ENCODE assay signal across 8 cellular contexts in the genomic region with DNA sequence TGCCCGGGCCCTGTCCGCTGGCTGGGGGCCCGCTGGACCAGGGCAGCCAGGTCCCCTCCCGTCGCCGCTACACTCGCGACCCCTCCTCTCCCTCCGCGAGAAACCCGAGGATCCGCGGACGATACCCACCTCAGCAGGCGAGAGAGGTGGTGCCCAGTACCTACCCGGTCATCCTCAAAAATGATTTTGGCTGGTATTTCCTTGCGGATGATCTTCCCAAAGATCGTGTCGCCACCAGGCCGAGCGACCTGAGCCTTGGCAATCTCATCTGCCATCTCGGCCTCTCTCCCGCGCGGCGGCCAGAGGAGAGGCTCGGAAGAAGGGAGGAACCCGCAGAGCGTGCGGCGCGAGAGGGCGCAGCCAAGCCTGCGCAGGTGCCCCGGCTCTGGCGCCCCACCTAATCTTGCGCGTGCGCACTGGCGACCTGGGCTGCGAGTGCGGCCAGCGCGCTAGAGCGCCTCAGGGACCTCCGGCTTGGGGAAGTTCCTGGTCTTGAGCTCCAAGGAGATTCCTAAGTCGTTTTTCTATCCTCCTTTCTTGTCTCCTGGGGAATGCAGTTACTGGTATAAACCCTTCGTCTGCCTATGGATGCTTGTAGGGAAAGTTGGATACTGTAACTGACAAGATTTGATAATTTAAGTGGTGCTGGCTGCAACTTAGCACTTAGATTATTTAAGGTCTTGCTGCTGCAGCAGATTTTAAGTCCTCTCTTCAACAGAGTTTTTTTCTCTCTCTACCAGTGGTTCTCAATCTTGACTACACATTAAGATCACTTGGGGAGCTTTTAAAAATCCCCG. TPM values are rescaled to one million over a fixed set of nuclear protein-coding genes. Genes with fewer than 3 reads are reported as not detected.
DNase-seq lines count a peak whose midpoint lies in the region; ATAC-seq and TF ChIP-seq lines count a peak whose summit lies in the region.

A gene (minus strand): TSS at position 326 of the 797 bp plus-strand sequence. CDS start 51 bp downstream, at position 275.

- no peaks in the 10 kb centered on the region for H3K9me3 ChIP-seq in WERI-Rb-1 (ENCODE audit: severe bottlenecking)
- H3K9me3 ChIP-seq in mammary epithelial cell (replicated peaks; ENCODE audit: insufficient read depth, low read length): no peaks in the 10 kb centered on the region
- H3K9me3 ChIP-seq in spleen: no peaks in the 10 kb centered on the region

- peak in 1 of 3 donors; percentile 69 for TF ChIP-seq POLR2A in spleen (IDR thresholded peaks at IDR 0.05)

- H2AFZ ChIP-seq in mammary epithelial cell (ENCODE audit: low read depth, low read length): peak within 1 kb of the TSS; percentile 96

- H3K27me3 ChIP-seq in WERI-Rb-1 (ENCODE audit: insufficient read depth, low read depth, severe bottlenecking): no peaks in the 10 kb centered on the region
- H3K27me3 ChIP-seq in mammary epithelial cell (ENCODE audit: insufficient read depth, low read length): no peaks in the 10 kb centered on the region
- no peaks in the 10 kb centered on the region for H3K27me3 ChIP-seq in spleen (replicated peaks in 1 of 7)

- H3K27ac ChIP-seq in WERI-Rb-1 (peak within 1 kb of the TSS; percentile 93), mammary epithelial cell (ENCODE audit: insufficient read depth, low read depth, low read length) (peak within 1 kb of the TSS; percentile 96), spleen (peak within 1 kb of the TSS; percentile 87 to 99 (median 98))

- in situ Hi-C loops in mammary epithelial cell (cut with MboI; ENCODE audit: low sequenced_read_pairs in 2 of 2): loop anchor here (10.0 to 25.0 kb wide), 3 partner anchors 110 to 222 kb away; no protein-coding TSS in a partner anchor

- dilution Hi-C loops in mammary epithelial cell (cut with HindIII; ENCODE audit: low sequenced_read_pairs): no loop called here

- POLR2A ChIA-PET in AG04449 (lab: Yijun Ruan, JAX): no interaction called here

- H3K4me1 ChIP-seq in mammary epithelial cell (ENCODE audit: insufficient read depth, low read length) (peaks cover 9% of the 10 kb centered on the region), spleen (peaks cover 22 to 58% (median 45%) of the 10 kb centered on the region in 6 donors)

- intact Hi-C loops in mammary epithelial cell (cut with micrococcal nuclease) (loop anchor here (1.0 kb wide), 3 partner anchors 100 to 252 kb away; no protein-coding TSS in a partner anchor), spleen (cut with DNase I; ENCODE audit: low total_unique reads) (loop anchor here (10.0 kb wide), 3 partner anchors 100 to 250 kb away; a partner anchor contains a TSS)

- peak within 1 kb of the TSS; percentile 90 for H3K4me2 ChIP-seq in mammary epithelial cell (ENCODE audit: insufficient read depth, low read depth, low read length)

- CTCF ChIA-PET in AG04449 (lab: Yijun Ruan, JAX): interaction anchor here (1.0 kb wide), 2 partner anchors 250 to 304 kb away, joined by 3 to 6 read pairs; no protein-coding TSS in a partner anchor
- CTCF ChIA-PET in mammary epithelial cell (lab: Charles Lee; ENCODE audit: low non-redundant PET): interaction anchor here (0.6 kb wide), 1 partner anchor 255 kb away, joined by 11 read pairs; no protein-coding TSS in a partner anchor

- H3K79me2 ChIP-seq in mammary epithelial cell (ENCODE audit: insufficient read depth, low read length): peaks cover 48% of the 10 kb centered on the region

- no peaks in the 10 kb centered on the region for H4K20me1 ChIP-seq in mammary epithelial cell (ENCODE audit: insufficient read depth, low read length)

- ATAC-seq in GM18870 (IDR thresholded peaks at IDR 0.05; ENCODE audit: unreplicated experiment) (peak; percentile 74), HG03135 (IDR thresholded peaks at IDR 0.05; ENCODE audit: unreplicated experiment) (peak; percentile 80)

- peak; percentile 42 for TF ChIP-seq CTCF in AG04449 (IDR thresholded peaks at IDR 0.05; ENCODE audit: insufficient read depth, low read length, missing control alignments)
- 0 out of 2 replicates have a peak, but pooled peaks have one; percentile 14 for TF ChIP-seq CTCF in WERI-Rb-1 (IDR thresholded peaks at IDR 0.05; ENCODE audit: low read depth, low read length)
- peak in 1 of 2 donors; percentile 45 for TF ChIP-seq CTCF in mammary epithelial cell (conservative IDR thresholded peaks at IDR 0.05 in 1 of 2, IDR thresholded peaks at IDR 0.05 in 1 of 2; ENCODE audit: extremely low read depth in 1 of 2, insufficient read depth in 1 of 2, low read depth in 1 of 2, low read length in 2 of 2)
- peak in 4 of 11 experiments; percentile 6 to 34 (median 17) for TF ChIP-seq CTCF in spleen (IDR thresholded peaks at IDR 0.05 in 8 of 11, conservative IDR thresholded peaks at IDR 0.05 in 3 of 11)

- BruUV-seq in mammary epithelial cell (replicated peaks; lab: Mats Ljungman, UMichigan): no TSS peak

- peak within 1 kb of the TSS; percentile 97 for H3K9ac ChIP-seq in mammary epithelial cell (ENCODE audit: insufficient read depth, low read length)

- H3K4me3 ChIP-seq in AG04449 (ENCODE audit: low read depth, low read length) (peak within 1 kb of the TSS; percentile 96), WERI-Rb-1 (ENCODE audit: low read depth, low read length) (peak within 1 kb of the TSS; percentile 98), mammary epithelial cell (replicated peaks in 1 of 3; ENCODE audit: insufficient read depth in 1 of 3, low read depth in 2 of 3, low read length in 3 of 3) (peak within 1 kb of the TSS; percentile 88 to 93 (median 89)), spleen (peak within 1 kb of the TSS; percentile 68 to 94 (median 84))

- peak; percentile 17 for DNase-seq in AG04449 (ENCODE audit: low read depth, low spot score)
- peak; percentile 94 for DNase-seq in NCI-H2196 (lab: John Stamatoyannopoulos, UW; ENCODE audit: unreplicated experiment)
- peak; percentile 95 for DNase-seq in WERI-Rb-1
- DNase-seq in mammary epithelial cell: peak; percentile 92
- DNase-seq in iPS-NIHi7 (ENCODE audit: extremely low spot score): peak; percentile 97
- DNase-seq in spleen: peak; percentile 98

- WGBS in mammary epithelial cell (ENCODE audit: low coverage, missing lambda C conversion rate): 1% methylated on average over 31 of the region's 49 CpGs
- 1 to 2% (median 1%) methylated on average over 27 to 49 of the region's 49 CpGs for WGBS in spleen, 5 donors

- H3K36me3 ChIP-seq in WERI-Rb-1 (peaks cover 29% of the 10 kb centered on the region), mammary epithelial cell (ENCODE audit: insufficient read depth, low read length) (peaks cover 17% of the 10 kb centered on the region), spleen (peaks cover 0 to 29% (median 27%) of the 10 kb centered on the region in 6 donors)

RNA-seq across cellular contexts. Expression of the gene that starts here (rescaled TPM):
- total RNA-seq in mammary epithelial cell: 100 to 1,000 TPM; 167 to 273 TPM
- polyA plus RNA-seq in mammary epithelial cell: 478 TPM
- polyA minus RNA-seq in mammary epithelial cell: 74.0 TPM
- total RNA-seq in spleen: 100 to 1,000 TPM; 130 to 185 (median 155) TPM
- polyA plus RNA-seq in spleen: 100 to 1,000 TPM; 298 to 424 (median 364) TPM

Comparison
In these comparisons a context has a peak if more than half of its experiments do, and no peak if none do; other contexts are left out.
1. Peak in every context shown above with its lines: DNase-seq, ATAC-seq, H3K4me3 ChIP-seq and H3K27ac ChIP-seq.
2. DNase-seq: peak in every context shown above with its lines; median percentile 98 in spleen; 97 in iPS-NIHi7; 95 in WERI-Rb-1; 94 in NCI-H2196; 92 in mammary epithelial cell; 17 in AG04449.